Comparison of ENCODE assay signal across 23 cellular contexts in genomic region chr5:1412163-1412562, GRCh38. TPM values are rescaled to one million over a fixed set of nuclear protein-coding genes. Genes with fewer than 3 reads are reported as not detected.
DNase-seq lines count a peak whose midpoint lies in the region; ATAC-seq and TF ChIP-seq lines count a peak whose summit lies in the region.
"Had no signal": no experiment of that assay in that cellular context is flagged by ENCODE, and none has a peak within 500 bp of the region (broad histone marks: within the 10 kb centered on the region; RNA-seq: fewer than 3 reads in every experiment).

No MANE protein-coding gene starts in this region.

- no peaks in the 10 kb centered on the region for H3K9me3 ChIP-seq in right atrium auricular region
- H3K9me3 ChIP-seq in sigmoid colon = no peaks in the 10 kb centered on the region
- H3K9me3 ChIP-seq: A549 had no signal

- ATAC-seq in left ventricle myocardium superior (no peak), HG03469 (IDR thresholded peaks at IDR 0.05; ENCODE audit: unreplicated experiment) (no peak)
- ATAC-seq: A549, SK-N-SH treated with all-trans-retinoic acid at 6 μM for 48 hours had no signal

- peaks cover 4% of the 10 kb centered on the region for H3K9me3 Mint-ChIP-seq in chondrocyte (ENCODE audit: low read depth)
- H3K9me3 Mint-ChIP-seq in HFFc6 = no peaks in the 10 kb centered on the region

- H3K4me1 Mint-ChIP-seq in chondrocyte (ENCODE audit: low read depth) = no peaks in the 10 kb centered on the region
- H3K4me1 Mint-ChIP-seq in HFFc6 (ENCODE audit: low read depth) = no peaks in the 10 kb centered on the region

- H3K27ac Mint-ChIP-seq in chondrocyte (ENCODE audit: unreplicated experiment) (no peak overlapping the region), HFFc6 (no peak overlapping the region)

- DNase-seq in left ventricle myocardium superior (peak; percentile 21), right atrium auricular region (ENCODE audit: low spot score) (no peak), chondrocyte (ENCODE audit: low spot score) (peak; percentile 87), sigmoid colon (peak; percentile 44), HFFc6 (no peak), GM10266 (ENCODE audit: extremely low spot score) (no peak)
- DNase-seq: GDM1, H7, IMR-90, NCI-H1048, NCI-H146, NCI-H2081 treated with DMSO at 0.1 percent for 48 hours, NCI-H2227 treated with DMSO at 0.1 percent for 48 hours, NCI-H510A treated with DMSO at 0.1 percent for 48 hours, NCI-H774, SIG-M5 had no signal

- TF ChIP-seq CTCF in right atrium auricular region (IDR thresholded peaks at IDR 0.05) (no peak), chondrocyte (IDR thresholded peaks at IDR 0.05) (no peak), sigmoid colon (IDR thresholded peaks at IDR 0.05) (no peak), HFFc6 (IDR thresholded peaks at IDR 0.05) (no peak), GM10266 (IDR thresholded peaks at IDR 0.05; ENCODE audit: control insufficient read depth, insufficient read depth, low read depth, missing control alignments) (no peak)

- no peak for TF ChIP-seq POLR2A in sigmoid colon (IDR thresholded peaks at IDR 0.05)

- WGBS in sigmoid colon, 2 donors = 50 to 71% methylated on average over 16 of the region's 16 CpGs

- peaks cover 23% of the 10 kb centered on the region for H3K27me3 Mint-ChIP-seq in chondrocyte (ENCODE audit: low read depth)
- H3K27me3 Mint-ChIP-seq in HFFc6 (ENCODE audit: insufficient read depth) = peaks cover 20% of the 10 kb centered on the region

- H3K4me1 ChIP-seq in right atrium auricular region (no peaks in the 10 kb centered on the region), sigmoid colon (no peaks in the 10 kb centered on the region)
- H3K4me1 ChIP-seq: A549 had no signal

- H3K27ac ChIP-seq in right atrium auricular region = no peak overlapping the region
- no peak overlapping the region for H3K27ac ChIP-seq in sigmoid colon
- H3K27ac ChIP-seq: A549, C4-2B had no signal

- no peaks in the 10 kb centered on the region for H3K36me3 ChIP-seq in right atrium auricular region
- H3K36me3 ChIP-seq in sigmoid colon = no peaks in the 10 kb centered on the region

- no peak overlapping the region for H3K4me3 Mint-ChIP-seq in chondrocyte (ENCODE audit: unreplicated experiment)
- H3K4me3 Mint-ChIP-seq in HFFc6 = no peak overlapping the region

- no peak for TF ChIP-seq EP300 in sigmoid colon (IDR thresholded peaks at IDR 0.05)

- no peaks in the 10 kb centered on the region for H3K27me3 ChIP-seq in right atrium auricular region
- H3K27me3 ChIP-seq in sigmoid colon = peaks cover 0 to 46% (median 5%) of the 10 kb centered on the region in 3 donors

- H3K36me3 Mint-ChIP-seq in chondrocyte (ENCODE audit: low read depth) (no peaks in the 10 kb centered on the region), HFFc6 (ENCODE audit: low read depth) (no peaks in the 10 kb centered on the region)

- H3K4me3 ChIP-seq in right atrium auricular region (no peak overlapping the region), sigmoid colon (no peak overlapping the region)
- H3K4me3 ChIP-seq: A549 had no signal

- intact Hi-C loops in left ventricle myocardium superior (cut with micrococcal nuclease) (no loop called here), sigmoid colon (cut with DNase I) (no loop called here)

RNA-seq across cellular contexts. Expression of gene SLC6A3, which starts 33.1 kb away (rescaled TPM):
- total RNA-seq in left ventricle myocardium superior (not detected), right atrium auricular region (under 1 TPM in 1 of 2 donors, not detected in 1; 0.16 TPM), chondrocyte (not detected in 3 replicates), sigmoid colon (not detected)
- under 1 TPM in 1 of 3 donors, not detected in 2; 0.06 TPM for polyA plus RNA-seq in sigmoid colon
- total RNA-seq in HFFc6 (2021; fragmentation: NEBNext Ultra II Directional; extraction: Animal tissue kit (Norgen Biotek cat#: 25700)) = not detected
- total RNA-seq: Daoy, IMR-90, MCF 10A, OCI-LY7 had no signal
- polyA plus RNA-seq: IMR-90 had no signal

Comparison
In these comparisons a context has a peak if more than half of its experiments do, and no peak if none do; other contexts are left out.
1. DNase-seq: peak in left ventricle myocardium superior (single experiment), chondrocyte (single experiment) and sigmoid colon (single experiment); none in right atrium auricular region (single experiment), HFFc6 (single experiment) and GM10266 (single experiment).